In genomic region chr20:13397300-13397724, GRCh38 we compare ENCODE assay signal across 15 cellular contexts.
A peak's percentile ranks its signal among the peaks of the same experiment; 100 is the strongest.
DNase-seq lines count a peak whose midpoint lies in the region; ATAC-seq, FAIRE-seq and TF ChIP-seq lines count a peak whose summit lies in the region.
"Had no signal": no experiment of that assay in that cellular context is flagged by ENCODE, and none has a peak within 500 bp of the region (broad histone marks: within the 10 kb centered on the region; RNA-seq: fewer than 3 reads in every experiment).

No MANE protein-coding gene starts in this region.

- H3K27ac ChIP-seq in astrocyte (ENCODE audit: low read depth, low read length) (no peak overlapping the region), rectal smooth muscle tissue (ENCODE audit: low read depth, low read length) (peak overlapping the region; percentile 28), WERI-Rb-1 (no peak overlapping the region)
- H3K27ac ChIP-seq in CD4-positive, alpha-beta T cell (ENCODE audit: low read depth, low read length): no peak overlapping the region

- peak; percentile 6 for DNase-seq in EL
- peak; percentile 49 for DNase-seq in astrocyte (ENCODE audit: low read depth)
- no peak for DNase-seq in WERI-Rb-1
- DNase-seq in epidermal melanocyte (ENCODE audit: insufficient read length, low spot score): no peak
- no peak for DNase-seq in CD4-positive, alpha-beta T cell
- DNase-seq: activated naive CD4-positive, alpha-beta T cell treated with anti-CD3 and anti-CD28 coated beads for 36 hours; NCI-H146; NCI-H510A treated with DMSO at 0.1 percent for 48 hours; stimulated activated CD4-positive, alpha-beta T cell treated with anti-CD3 and anti-CD28 coated beads, Interleukin-4, amount 100 ng/mL, for 24 hours; stimulated activated naive CD4-positive, alpha-beta T cell treated with Interleukin-2 at 50 U/mL for 16 hours had no signal

- no peaks in the 10 kb centered on the region for H3K9me3 Mint-ChIP-seq in astrocyte (ENCODE audit: unreplicated experiment)
- no peaks in the 10 kb centered on the region for H3K9me3 Mint-ChIP-seq in CD4-positive, alpha-beta T cell
- H3K9me3 Mint-ChIP-seq: activated naive CD4-positive, alpha-beta T cell treated with anti-CD3 and anti-CD28 coated beads for 36 hours had no signal

- H3K4me1 ChIP-seq in astrocyte (ENCODE audit: insufficient read depth, low read length): no peaks in the 10 kb centered on the region
- peaks cover 2% of the 10 kb centered on the region for H3K4me1 ChIP-seq in rectal smooth muscle tissue (ENCODE audit: control insufficient read depth, insufficient read depth, low read length)

- H3K27me3 ChIP-seq in astrocyte (ENCODE audit: insufficient read depth, low read length) (no peaks in the 10 kb centered on the region), rectal smooth muscle tissue (ENCODE audit: control insufficient read depth, insufficient read depth, low read length) (no peaks in the 10 kb centered on the region), WERI-Rb-1 (ENCODE audit: insufficient read depth, low read depth, severe bottlenecking) (no peaks in the 10 kb centered on the region)
- no peaks in the 10 kb centered on the region for H3K27me3 ChIP-seq in CD4-positive, alpha-beta T cell (ENCODE audit: control insufficient read depth, insufficient read depth, low read length)

- H3K4me1 Mint-ChIP-seq in astrocyte (ENCODE audit: low read depth, unreplicated experiment): peaks cover 43% of the 10 kb centered on the region
- H3K4me1 Mint-ChIP-seq in CD4-positive, alpha-beta T cell (ENCODE audit: low read depth): no peaks in the 10 kb centered on the region

- H3K9me3 ChIP-seq in astrocyte (ENCODE audit: insufficient read depth, low read depth, low read length) (no peaks in the 10 kb centered on the region), WERI-Rb-1 (ENCODE audit: severe bottlenecking) (no peaks in the 10 kb centered on the region)
- H3K9me3 ChIP-seq in CD4-positive, alpha-beta T cell (ENCODE audit: control insufficient read depth, low read length): no peaks in the 10 kb centered on the region

- no peaks in the 10 kb centered on the region for H3K27me3 Mint-ChIP-seq in astrocyte (ENCODE audit: low read depth, unreplicated experiment)
- no peaks in the 10 kb centered on the region for H3K27me3 Mint-ChIP-seq in CD4-positive, alpha-beta T cell

- no peaks in the 10 kb centered on the region for H3K79me2 ChIP-seq in astrocyte (ENCODE audit: insufficient read depth, low read length)

- no peaks in the 10 kb centered on the region for H4K20me1 ChIP-seq in astrocyte (ENCODE audit: insufficient read depth, low read length)

- CTCF ChIA-PET in CD4-positive, alpha-beta T cell (lab: Charles Lee): no interaction called here

- intact Hi-C loops in CD4-positive, alpha-beta T cell (cut with DNase I, micrococcal nuclease): no loop called here

- POLR2A ChIA-PET in CD4-positive, alpha-beta T cell (lab: Charles Lee): no interaction called here

- H3K36me3 ChIP-seq in astrocyte (ENCODE audit: insufficient read depth, low read length) (no peaks in the 10 kb centered on the region), rectal smooth muscle tissue (ENCODE audit: control insufficient read depth, insufficient read depth, low read length) (no peaks in the 10 kb centered on the region), WERI-Rb-1 (no peaks in the 10 kb centered on the region)

- peak overlapping the region; percentile 36 for H3K27ac Mint-ChIP-seq in astrocyte (ENCODE audit: unreplicated experiment)
- no peak overlapping the region for H3K27ac Mint-ChIP-seq in CD4-positive, alpha-beta T cell
- H3K27ac Mint-ChIP-seq: activated naive CD4-positive, alpha-beta T cell treated with anti-CD3 and anti-CD28 coated beads for 36 hours had no signal

- no peak overlapping the region for H3K4me2 ChIP-seq in astrocyte (ENCODE audit: low read length)

- FAIRE-seq in astrocyte (lab: Jason Lieb, UNC): peak; percentile 73
- FAIRE-seq: K562, RCC 7860 had no signal

- H3K36me3 Mint-ChIP-seq in astrocyte (ENCODE audit: low read depth, unreplicated experiment): peaks cover 7% of the 10 kb centered on the region
- H3K36me3 Mint-ChIP-seq in CD4-positive, alpha-beta T cell (ENCODE audit: low read depth): peaks cover 36% of the 10 kb centered on the region

- no peak for TF ChIP-seq CTCF in astrocyte (IDR thresholded peaks at IDR 0.05; ENCODE audit: insufficient read depth, low read depth, low read length)
- no peak for TF ChIP-seq CTCF in WERI-Rb-1 (IDR thresholded peaks at IDR 0.05; ENCODE audit: low read depth, low read length)
- TF ChIP-seq CTCF in CD4-positive, alpha-beta T cell (IDR thresholded peaks at IDR 0.05): no peak

- ATAC-seq in GM21723 (IDR thresholded peaks at IDR 0.05; ENCODE audit: unreplicated experiment): peak; percentile 53
- ATAC-seq in CD4-positive, alpha-beta T cell (ENCODE audit: poor library complexity): no peak
- no peak for ATAC-seq in GM18873 (IDR thresholded peaks at IDR 0.05; ENCODE audit: low FRiP score, unreplicated experiment)
- ATAC-seq: K562 had no signal

- H3K4me3 Mint-ChIP-seq in astrocyte (ENCODE audit: unreplicated experiment): no peak overlapping the region
- H3K4me3 Mint-ChIP-seq in CD4-positive, alpha-beta T cell: no peak overlapping the region
- H3K4me3 Mint-ChIP-seq: activated naive CD4-positive, alpha-beta T cell treated with anti-CD3 and anti-CD28 coated beads for 36 hours had no signal

- no peak overlapping the region for H3K9ac ChIP-seq in astrocyte (ENCODE audit: low read length)
- H3K9ac ChIP-seq in rectal smooth muscle tissue (ENCODE audit: low read length): no peak overlapping the region

- H3K4me3 ChIP-seq in astrocyte (ENCODE audit: insufficient read depth, low read depth, low read length): no peak overlapping the region
- H3K4me3 ChIP-seq in rectal smooth muscle tissue (ENCODE audit: low read length): no peak overlapping the region
- no peak overlapping the region for H3K4me3 ChIP-seq in WERI-Rb-1 (ENCODE audit: low read depth, low read length)
- H3K4me3 ChIP-seq: K562 had no signal

- H2AFZ ChIP-seq in astrocyte (ENCODE audit: low read depth, low read length): no peak overlapping the region

Comparison
In these comparisons a context has a peak if more than half of its experiments do, and no peak if none do; other contexts are left out.
1. DNase-seq: peak in EL (single experiment) and astrocyte (single experiment); none in WERI-Rb-1 (single experiment), epidermal melanocyte (single experiment) and CD4-positive, alpha-beta T cell (0 of 10).